ENCODE assay signal across 8 cellular contexts in genomic region chr11:3378426-3379423, GRCh38. TPM values are rescaled to one million over a fixed set of nuclear protein-coding genes. Genes with fewer than 3 reads are reported as not detected.
DNase-seq lines count a peak whose midpoint lies in the region; FAIRE-seq and TF ChIP-seq lines count a peak whose summit lies in the region.

TSS of gene ZNF195 (minus strand) at chr11:3379146. CDS start at chr11:3379040, 106 bp downstream.

- no peaks in the 10 kb centered on the region for H3K27me3 ChIP-seq in neutrophil

- FAIRE-seq in frontal cortex (lab: Jason Lieb, UNC) = peak; percentile 64

- peaks cover 12 to 14% of the 10 kb centered on the region in 2 experiments for H3K4me1 ChIP-seq in neutrophil (ENCODE audit: control insufficient read depth in 1 of 2, insufficient read depth in 1 of 2, low read depth in 1 of 2, low read length in 1 of 2)

- CTCF ChIA-PET in HEK293T (lab: Yijun Ruan, JAX) = interaction anchor here (0.7 to 1.2 kb wide), 2 partner anchors 30 to 38 kb away, joined by 3 read pairs; no protein-coding TSS in a partner anchor

- POLR2A ChIA-PET in HEK293T (lab: Yijun Ruan, JAX) = interaction anchor here (0.6 to 1.8 kb wide), 13 partner anchors 8 to 388 kb away, joined by 3 to 5 read pairs (median 3); partner anchors contain the start of gene NAP1L4

- peaks cover 4% of the 10 kb centered on the region for H3K36me3 ChIP-seq in neutrophil

- H3K27ac ChIP-seq in neutrophil (peak within 1 kb of the TSS; percentile 63), substantia nigra (ENCODE audit: low read depth, low read length, poor library complexity, severe bottlenecking) (peak within 1 kb of the TSS; percentile 27)

- no peaks in the 10 kb centered on the region for H3K9me3 ChIP-seq in neutrophil

- DNase-seq in GF-D8 (lab: John Stamatoyannopoulos, UW) (peak; percentile 87), HEK293T (ENCODE audit: extremely low spot score) (peak; percentile 98), MV-4-11 (lab: John Stamatoyannopoulos, UW) (peak; percentile 98), SK-MEL-5 (ENCODE audit: low read depth, low spot score) (peak; percentile 96), frontal cortex (ENCODE audit: low spot score in 2 of 2) (peak; percentile 97 to 98), substantia nigra (lab: John Stamatoyannopoulos, UW) (peak; percentile 73 to 99 (median 97))
- peak; percentile 99 for DNase-seq in activated naive CD4-positive, alpha-beta T cell treated with Interleukin-2 at 50 U/mL for 16 hours

- TF ChIP-seq CTCF in neutrophil (IDR thresholded peaks at IDR 0.05) = no peak

- peak within 1 kb of the TSS; percentile 70 to 75 for H3K4me3 ChIP-seq in neutrophil (ENCODE audit: low read depth in 1 of 2, low read length in 1 of 2)

- in situ Hi-C loops in SK-MEL-5 (cut with HindIII; ENCODE audit: low pct_unique_long_range_greater_than_20kb, low sequenced_read_pairs) = no loop called here

TF ChIP-seq in HEK293T, 16 proteins besides CTCF, POLR2A, EP300 and RAD21:
- TF ChIP-seq, protein P1, sequence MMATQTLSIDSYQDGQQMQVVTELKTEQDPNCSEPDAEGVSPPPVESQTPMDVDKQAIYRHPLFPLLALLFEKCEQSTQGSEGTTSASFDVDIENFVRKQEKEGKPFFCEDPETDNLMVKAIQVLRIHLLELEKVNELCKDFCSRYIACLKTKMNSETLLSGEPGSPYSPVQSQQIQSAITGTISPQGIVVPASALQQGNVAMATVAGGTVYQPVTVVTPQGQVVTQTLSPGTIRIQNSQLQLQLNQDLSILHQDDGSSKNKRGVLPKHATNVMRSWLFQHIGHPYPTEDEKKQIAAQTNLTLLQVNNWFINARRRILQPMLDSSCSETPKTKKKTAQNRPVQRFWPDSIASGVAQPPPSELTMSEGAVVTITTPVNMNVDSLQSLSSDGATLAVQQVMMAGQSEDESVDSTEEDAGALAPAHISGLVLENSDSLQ (IDR thresholded peaks at IDR 0.05) = peak; percentile 99
- TF ChIP-seq L3MBTL2 (conservative IDR thresholded peaks at IDR 0.05) (peak; percentile 80), BHLHE40 (IDR thresholded peaks at IDR 0.05; ENCODE audit: borderline replicate concordance) (no peak), FOXM1 (IDR thresholded peaks at IDR 0.05; ENCODE audit: borderline replicate concordance) (no peak), CTBP1 (IDR thresholded peaks at IDR 0.05; ENCODE audit: borderline replicate concordance) (no peak), ELF4 (IDR thresholded peaks at IDR 0.05) (peak; percentile 82), SP1 (IDR thresholded peaks at IDR 0.05) (no peak)

RNA-seq across cellular contexts. Expression of gene ZNF195, which starts in this region (rescaled TPM):
- 23.0 and 28.6 TPM in 2 replicates for total RNA-seq in SK-MEL-5 (2014; rRNA removed; shearing (Covaris generic))
- 19.0 and 20.9 TPM in 2 replicates for polyA plus RNA-seq in SK-MEL-5 (2015; cell fraction: cytosol; rRNA removed)
- polyA plus RNA-seq in SK-MEL-5 (2015; cell fraction: nucleus; rRNA removed) = 128 and 156 TPM in 2 replicates
- total RNA-seq in frontal cortex = 45.7 TPM

Comparison
In these comparisons a context has a peak if more than half of its experiments do, and no peak if none do; other contexts are left out.
1. Peak in every context shown above with its lines: DNase-seq, H3K4me3 ChIP-seq and H3K27ac ChIP-seq.